ENCODE assay signal across 17 cellular contexts in the genomic region with DNA sequence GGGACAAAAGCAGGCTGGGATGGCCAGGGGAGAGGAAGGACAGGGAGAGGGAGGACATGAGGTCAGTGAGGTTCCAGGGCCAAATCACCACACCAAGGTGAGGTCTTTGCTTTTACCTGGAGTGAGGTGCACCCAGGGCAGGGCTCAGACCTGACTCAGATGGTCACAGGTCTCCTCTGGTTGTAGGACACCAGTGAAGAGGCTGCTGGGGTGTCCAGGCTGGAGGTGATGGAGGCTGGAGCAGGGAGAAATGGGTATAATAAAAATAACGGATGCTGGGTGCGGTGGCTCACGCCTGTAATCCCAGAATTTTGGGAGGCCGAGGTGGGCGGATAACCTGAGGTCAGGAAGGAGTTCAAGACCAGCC. TPM values are rescaled to one million over a fixed set of nuclear protein-coding genes. Genes with fewer than 3 reads are reported as not detected.
DNase-seq lines count a peak whose midpoint lies in the region; ATAC-seq and TF ChIP-seq lines count a peak whose summit lies in the region.
"Had no signal": no experiment of that assay in that cellular context is flagged by ENCODE, and none has a peak within 500 bp of the region (broad histone marks: within the 10 kb centered on the region; RNA-seq: fewer than 3 reads in every experiment).

No MANE protein-coding gene starts in this region.

- H3K79me2 ChIP-seq in PC-3 (ENCODE audit: low read length): peaks cover 27% of the 10 kb centered on the region

- H3K27ac ChIP-seq in CD8-positive, alpha-beta T cell (ENCODE audit: low read depth, low read length): no peak overlapping the region
- H3K27ac ChIP-seq in PC-3 (ENCODE audit: low read length): peak overlapping the region; percentile 73
- H3K27ac ChIP-seq in prostate gland: peak overlapping the region; percentile 59 to 63
- H3K27ac ChIP-seq: KMS-11 had no signal

- no peak overlapping the region for H2AFZ ChIP-seq in PC-3 (ENCODE audit: low read length)

- no peaks in the 10 kb centered on the region for H3K9me2 ChIP-seq in PC-3 (replicated peaks; ENCODE audit: low read length)

- no peaks in the 10 kb centered on the region for H3K9me3 ChIP-seq in CD8-positive, alpha-beta T cell (ENCODE audit: low read length)
- H3K9me3 ChIP-seq in PC-3 (ENCODE audit: low read length): no peaks in the 10 kb centered on the region
- no peaks in the 10 kb centered on the region for H3K9me3 ChIP-seq in prostate gland

- no peak for TF ChIP-seq CTCF in CD8-positive, alpha-beta T cell (IDR thresholded peaks at IDR 0.05)
- TF ChIP-seq CTCF in PC-3 (conservative IDR thresholded peaks at IDR 0.05; ENCODE audit: low read depth, low read length): no peak
- TF ChIP-seq CTCF in endothelial cell (IDR thresholded peaks at IDR 0.05; ENCODE audit: unreplicated experiment): no peak
- no peak for TF ChIP-seq CTCF in prostate gland (IDR thresholded peaks at IDR 0.05)

- DNase-seq in CD8-positive, alpha-beta T cell: no peak
- DNase-seq in PC-3: no peak
- DNase-seq in endothelial cell (ENCODE audit: low spot score): no peak
- DNase-seq in prostate gland (ENCODE audit: low spot score): no peak
- DNase-seq: activated CD8-positive, alpha-beta memory T cell treated with anti-CD3 and anti-CD28 coated beads, Interleukin-2, amount 50 U/mL, for 48 hours; aorta; foreskin melanocyte; H7; immature natural killer cell; NCI-H1436; stimulated activated CD4-positive, alpha-beta T cell treated with anti-CD3 and anti-CD28 coated beads, Interleukin-1b, Interleukin-23, amount 100 ng/mL, for 48 hours; stimulated activated CD8-positive, alpha-beta memory T cell treated with anti-CD3 and anti-CD28 coated beads, Interleukin-4, amount 100 ng/mL, for 48 hours had no signal

- H3K4me1 Mint-ChIP-seq in CD8-positive, alpha-beta T cell (ENCODE audit: low read depth): peaks cover 63% of the 10 kb centered on the region
- peaks cover 29% of the 10 kb centered on the region for H3K4me1 Mint-ChIP-seq in endothelial cell (ENCODE audit: unreplicated experiment)

- peak overlapping the region; percentile 67 for H3K27ac Mint-ChIP-seq in CD8-positive, alpha-beta T cell
- no peak overlapping the region for H3K27ac Mint-ChIP-seq in endothelial cell (ENCODE audit: unreplicated experiment)

- CTCF ChIA-PET in CD8-positive, alpha-beta T cell (lab: Charles Lee): interaction anchor here (10.2 kb wide), 1 partner anchor 35 kb away, joined by 228 read pairs; no protein-coding TSS in a partner anchor
- CTCF ChIA-PET in PC-3 (lab: Charles Lee): no interaction called here

- POLR2A ChIA-PET in CD8-positive, alpha-beta T cell (lab: Charles Lee): interaction anchor here (1.2 to 2.4 kb wide), 3 partner anchors 10 to 33 kb away, joined by 3 to 9 read pairs (median 5); no protein-coding TSS in a partner anchor
- POLR2A ChIA-PET in PC-3 (lab: Charles Lee; ENCODE audit: unreplicated experiment): no interaction called here

- H3K4me3 Mint-ChIP-seq in CD8-positive, alpha-beta T cell: no peak overlapping the region
- peak overlapping the region; percentile 45 for H3K4me3 Mint-ChIP-seq in endothelial cell (ENCODE audit: unreplicated experiment)
- H3K4me3 Mint-ChIP-seq: immature natural killer cell had no signal

- H3K36me3 Mint-ChIP-seq in CD8-positive, alpha-beta T cell: peaks cover 73% of the 10 kb centered on the region
- peaks cover 29% of the 10 kb centered on the region for H3K36me3 Mint-ChIP-seq in endothelial cell (ENCODE audit: low read depth, unreplicated experiment)

- peaks cover 33% of the 10 kb centered on the region for H3K36me3 ChIP-seq in CD8-positive, alpha-beta T cell (ENCODE audit: insufficient read depth, low read length)
- H3K36me3 ChIP-seq in PC-3 (ENCODE audit: low read depth, low read length): no peaks in the 10 kb centered on the region
- peaks cover 0 to 9% of the 10 kb centered on the region in 2 donors for H3K36me3 ChIP-seq in prostate gland

- no peaks in the 10 kb centered on the region for H3F3A ChIP-seq in PC-3 (ENCODE audit: low read length, unreplicated experiment)

- peaks cover 56% of the 10 kb centered on the region for H3K4me1 ChIP-seq in CD8-positive, alpha-beta T cell (ENCODE audit: insufficient read depth, low read length)
- peaks cover 18% of the 10 kb centered on the region for H3K4me1 ChIP-seq in PC-3 (ENCODE audit: insufficient read depth, low read length)
- peaks cover 15% of the 10 kb centered on the region for H3K4me1 ChIP-seq in prostate gland (replicated peaks)

- WGBS in prostate gland: 94% methylated on average over 5 of the region's 5 CpGs

- H3K27me3 ChIP-seq in CD8-positive, alpha-beta T cell (ENCODE audit: insufficient read depth, low read length): no peaks in the 10 kb centered on the region
- H3K27me3 ChIP-seq in PC-3 (ENCODE audit: low read length): no peaks in the 10 kb centered on the region
- no peaks in the 10 kb centered on the region for H3K27me3 ChIP-seq in prostate gland (replicated peaks; ENCODE audit: insufficient read depth)

- peak overlapping the region; percentile 25; the same call in 1 of the 2 replicates for H3K9ac ChIP-seq in PC-3 (ENCODE audit: low read length)
- H3K9ac ChIP-seq: KMS-11 had no signal

- H4K20me1 ChIP-seq in PC-3 (ENCODE audit: low read length): peaks cover 8% of the 10 kb centered on the region; the same call in 1 of the 2 replicates

- no peaks in the 10 kb centered on the region for H3K27me3 Mint-ChIP-seq in CD8-positive, alpha-beta T cell (ENCODE audit: low read depth)
- peaks cover 9% of the 10 kb centered on the region for H3K27me3 Mint-ChIP-seq in endothelial cell (ENCODE audit: unreplicated experiment)

- intact Hi-C loops in CD8-positive, alpha-beta T cell (cut with DNase I, micrococcal nuclease): no loop called here
- intact Hi-C loops in PC-3 (cut with micrococcal nuclease): loop anchor here (2.0 kb wide), 1 partner anchor 34 kb away; no protein-coding TSS in a partner anchor
- intact Hi-C loops in prostate gland (cut with DNase I): no loop called here

- no peaks in the 10 kb centered on the region for H3K9me3 Mint-ChIP-seq in CD8-positive, alpha-beta T cell
- H3K9me3 Mint-ChIP-seq in endothelial cell (ENCODE audit: unreplicated experiment): no peaks in the 10 kb centered on the region
- H3K9me3 Mint-ChIP-seq: immature natural killer cell had no signal

- no TSS peak for BruUV-seq in PC-3 (replicated peaks; lab: Mats Ljungman, UMichigan)

- no peak overlapping the region for H3K4me3 ChIP-seq in CD8-positive, alpha-beta T cell (ENCODE audit: low read depth, low read length)
- H3K4me3 ChIP-seq in PC-3 (ENCODE audit: low read length) (no peak overlapping the region), prostate gland (no peak overlapping the region)

- no peak for ATAC-seq in CD8-positive, alpha-beta T cell
- ATAC-seq in PC-3 (no peak), GM18498 (IDR thresholded peaks at IDR 0.05; ENCODE audit: unreplicated experiment) (no peak), GM21825 (IDR thresholded peaks at IDR 0.05; ENCODE audit: unreplicated experiment) (no peak), GM21717 (IDR thresholded peaks at IDR 0.05; ENCODE audit: unreplicated experiment) (no peak)

- no peak for TF ChIP-seq POLR2A in prostate gland (IDR thresholded peaks at IDR 0.05)

- peak overlapping the region; percentile 75 for H3K4me2 ChIP-seq in PC-3 (ENCODE audit: low read length)
- H3K4me2 ChIP-seq: KMS-11 had no signal

RNA-seq across cellular contexts. Expression of gene GRAMD1A, which starts 6.9 kb away (rescaled TPM):
- 100 to 1,000 TPM; 207 to 221 TPM for total RNA-seq in CD8-positive, alpha-beta T cell
- total RNA-seq in PC-3 (2014; rRNA removed): 24.8 and 32.8 TPM in 2 replicates
- 156 TPM for total RNA-seq in endothelial cell (ENCODE audit: unreplicated experiment)
- total RNA-seq in prostate gland: 100 to 1,000 TPM in 1 of 2 donors, 10 to 100 TPM in 1; 32.2 to 120 TPM

RNA-seq across cellular contexts. Expression of gene SCN1B, which starts 23.3 kb away (rescaled TPM):
- 1 to 10 TPM; 1.9 to 2.3 TPM for total RNA-seq in CD8-positive, alpha-beta T cell
- total RNA-seq in PC-3 (2014; rRNA removed) (1.7 TPM in 2 replicates), endothelial cell (ENCODE audit: unreplicated experiment) (0.62 TPM), prostate gland (10 to 100 TPM in 1 of 2 donors, 1 to 10 TPM in 1; 9.7 to 10.6 TPM)

RNA-seq across cellular contexts. Expression of gene HPN, which starts 34.5 kb away (rescaled TPM):
- total RNA-seq in CD8-positive, alpha-beta T cell: not detected
- total RNA-seq in PC-3 (2014; rRNA removed) (0.18 TPM in 1 of 2 replicates, not detected in the other), endothelial cell (ENCODE audit: unreplicated experiment) (1.3 TPM), prostate gland (10 to 100 TPM; 14.8 to 22.6 TPM)
- total RNA-seq: pulmonary artery endothelial cell had no signal

RNA-seq across cellular contexts. Expression of gene ZNF792, which starts 43.0 kb away (rescaled TPM):
- total RNA-seq in CD8-positive, alpha-beta T cell: 1 to 10 TPM; 5.0 to 5.7 TPM
- total RNA-seq in PC-3 (2014; rRNA removed) (5.8 and 6.3 TPM in 2 replicates), endothelial cell (ENCODE audit: unreplicated experiment) (68.6 TPM), prostate gland (1 to 10 TPM; 8.2 to 9.3 TPM)
